ENCODE assay signal across 15 cellular contexts in genomic region chr6:151730496-151730870, GRCh38.
DNase-seq lines count a peak whose midpoint lies in the region; ATAC-seq and TF ChIP-seq lines count a peak whose summit lies in the region.
"Had no signal": no experiment of that assay in that cellular context is flagged by ENCODE, and none has a peak within 500 bp of the region (broad histone marks: within the 10 kb centered on the region; RNA-seq: fewer than 3 reads in every experiment).

No MANE protein-coding gene starts in this region.

- peak overlapping the region; percentile 16 for H3K4me3 Mint-ChIP-seq in endothelial cell (ENCODE audit: unreplicated experiment)
- no peak overlapping the region for H3K4me3 Mint-ChIP-seq in stimulated activated memory B cell treated with anti-CD40 and anti-IgM and Interleukin-4, amounts not matched to agents 10 μg/mL and 1 μg/mL and 100 μg/mL, for 72 hours
- H3K4me3 Mint-ChIP-seq: B cell; CD4-positive, alpha-beta T cell; CD8-positive, alpha-beta T cell had no signal

- peak; percentile 9 for ATAC-seq in GM18517 (IDR thresholded peaks at IDR 0.05; ENCODE audit: unreplicated experiment)
- no peak for ATAC-seq in stimulated activated memory B cell treated with anti-CD40 and anti-IgM and Interleukin-4, amounts not matched to agents 10 μg/mL and 1 μg/mL and 100 μg/mL, for 72 hours
- ATAC-seq: A549; CD8-positive, alpha-beta T cell had no signal

- TF ChIP-seq CTCF in endothelial cell (IDR thresholded peaks at IDR 0.05; ENCODE audit: unreplicated experiment) (no peak), GM10266 (IDR thresholded peaks at IDR 0.05; ENCODE audit: control insufficient read depth, insufficient read depth, low read depth, missing control alignments) (no peak)

- no peaks in the 10 kb centered on the region for H3K9me3 Mint-ChIP-seq in endothelial cell (ENCODE audit: unreplicated experiment)
- peaks cover 6% of the 10 kb centered on the region for H3K9me3 Mint-ChIP-seq in stimulated activated memory B cell treated with anti-CD40 and anti-IgM and Interleukin-4, amounts not matched to agents 10 μg/mL and 1 μg/mL and 100 μg/mL, for 72 hours
- H3K9me3 Mint-ChIP-seq: CD4-positive, alpha-beta T cell had no signal

- no peaks in the 10 kb centered on the region for H3K27me3 Mint-ChIP-seq in endothelial cell (ENCODE audit: unreplicated experiment)
- no peaks in the 10 kb centered on the region for H3K27me3 Mint-ChIP-seq in stimulated activated memory B cell treated with anti-CD40 and anti-IgM and Interleukin-4, amounts not matched to agents 10 μg/mL and 1 μg/mL and 100 μg/mL, for 72 hours
- H3K27me3 Mint-ChIP-seq: B cell; CD4-positive, alpha-beta T cell had no signal

- no peaks in the 10 kb centered on the region for H3K36me3 Mint-ChIP-seq in endothelial cell (ENCODE audit: low read depth, unreplicated experiment)
- H3K36me3 Mint-ChIP-seq in stimulated activated memory B cell treated with anti-CD40 and anti-IgM and Interleukin-4, amounts not matched to agents 10 μg/mL and 1 μg/mL and 100 μg/mL, for 72 hours = peaks cover 12% of the 10 kb centered on the region
- H3K36me3 Mint-ChIP-seq: CD8-positive, alpha-beta T cell had no signal

- H3K27ac Mint-ChIP-seq in endothelial cell (ENCODE audit: unreplicated experiment) = no peak overlapping the region
- peak overlapping the region; percentile 72 for H3K27ac Mint-ChIP-seq in stimulated activated memory B cell treated with anti-CD40 and anti-IgM and Interleukin-4, amounts not matched to agents 10 μg/mL and 1 μg/mL and 100 μg/mL, for 72 hours
- H3K27ac Mint-ChIP-seq: B cell; CD4-positive, alpha-beta T cell; CD8-positive, alpha-beta T cell had no signal

- DNase-seq in endothelial cell (ENCODE audit: low spot score) (no peak), NCI-H1930 (lab: John Stamatoyannopoulos, UW) (no peak), GM10266 (ENCODE audit: extremely low spot score) (no peak)
- no peak for DNase-seq in activated naive CD4-positive, alpha-beta T cell treated with Interleukin-2 at 50 U/mL for 16 hours
- DNase-seq: AML-193; Caco-2; Calu3; CD4-positive, alpha-beta T cell; CD8-positive, alpha-beta T cell; DMS79 treated with DMSO at 0.1 percent for 48 hours; GF-D8 had no signal

- no peaks in the 10 kb centered on the region for H3K4me1 Mint-ChIP-seq in endothelial cell (ENCODE audit: unreplicated experiment)
- H3K4me1 Mint-ChIP-seq in stimulated activated memory B cell treated with anti-CD40 and anti-IgM and Interleukin-4, amounts not matched to agents 10 μg/mL and 1 μg/mL and 100 μg/mL, for 72 hours = peaks cover 13% of the 10 kb centered on the region
- H3K4me1 Mint-ChIP-seq: B cell had no signal
